In genomic region chr2:146229513-146230155, GRCh38 we compare ENCODE assay signal across 30 cellular contexts.
"Had no signal": no experiment of that assay in that cellular context is flagged by ENCODE, and none has a peak within 500 bp of the region (broad histone marks: within the 10 kb centered on the region; RNA-seq: fewer than 3 reads in every experiment).

No MANE protein-coding gene starts in this region.

- DNase-seq: activated CD4-positive, alpha-beta T cell treated with anti-CD3 and anti-CD28 coated beads, Interleukin-2, amount 10 ng/mL, durations not matched to agents 24 days and 14 days; activated CD4-positive, alpha-beta T cell treated with anti-CD3 and anti-CD28 coated beads, Interleukin-2, amount 50 U/mL, for 4 hours; activated CD8-positive, alpha-beta T cell treated with anti-CD3 and anti-CD28 coated beads for 36 hours; activated effector memory CD4-positive, alpha-beta T cell treated with anti-CD3 and anti-CD28 coated beads, Interleukin-2, amount 50 U/mL, for 16 hours; activated naive CD4-positive, alpha-beta T cell; activated naive CD4-positive, alpha-beta T cell treated with anti-CD3 and anti-CD28 coated beads, Interleukin-2, amount 50 U/mL, for 16 hours; activated naive CD8-positive, alpha-beta T cell treated with anti-CD3 and anti-CD28 coated beads for 36 hours; activated T-cell treated with anti-CD3 and anti-CD28 coated beads, Interleukin-2, amount 50 U/mL, for 1 hour; activated T-cell treated with anti-CD3 and anti-CD28 coated beads, Interleukin-2, amount 50 U/mL, for 72 hours; amniotic stem cell; aorta; brain microvascular endothelial cell; central memory CD4-positive, alpha-beta T cell; MG63; NCI-H1048; NCI-H1105 treated with DMSO at 0.1 percent for 48 hours; NCI-H1436; NCI-H1694; NCI-H1930; NCI-H2081 treated with DMSO at 0.1 percent for 48 hours; NCI-H345; NCI-H524 treated with DMSO at 0.1 percent for 48 hours; PC-3; Peyer's patch; RPMI8226; SHP77 treated with DMSO at 0.1 percent for 48 hours; T1000; WERI-Rb-1 had no signal

- H3K27me3 ChIP-seq: brain microvascular endothelial cell, MG63, Peyer's patch, SJSA1 had no signal

- H3K4me1 ChIP-seq: Peyer's patch, SJSA1 had no signal

- H3K27ac ChIP-seq: brain microvascular endothelial cell, Peyer's patch, SJSA1, WERI-Rb-1 had no signal

- H3K4me3 ChIP-seq: MG63, Peyer's patch, SJSA1 had no signal

- H3K9me3 ChIP-seq: MG63, Peyer's patch had no signal

- H3K36me3 ChIP-seq: brain microvascular endothelial cell, MG63, Peyer's patch, SJSA1, WERI-Rb-1 had no signal

- ATAC-seq: activated CD8-positive, alpha-beta T cell treated with anti-CD3 and anti-CD28 coated beads for 36 hours; activated T-cell treated with anti-CD3 and anti-CD28 coated beads, Interleukin-2, amount 50 U/mL, for 72 hours; activated T-helper 17 cell treated with anti-CD3 and anti-CD28 coated beads, Interleukin-2, amount 50 U/mL, for 72 hours; PC-3 had no signal
